24 cellular contexts compared by ENCODE assay signal in genomic region chr9:101037433-101037832, GRCh38. TPM values are rescaled to one million over a fixed set of nuclear protein-coding genes. Genes with fewer than 3 reads are reported as not detected.
"Had no signal": no experiment of that assay in that cellular context is flagged by ENCODE, and none has a peak within 500 bp of the region (broad histone marks: within the 10 kb centered on the region; RNA-seq: fewer than 3 reads in every experiment).

No MANE protein-coding gene starts in this region.

- H3K27ac ChIP-seq: SK-N-MC had no signal

- H3K4me3 ChIP-seq: MG63, SK-N-MC had no signal

- H3K27me3 ChIP-seq: MG63 had no signal

- ATAC-seq: activated CD4-positive, CD25-positive, alpha-beta regulatory T cell treated with anti-CD3 and anti-CD28 coated beads, Interleukin-2, amount 50 U/mL, for 24 hours; activated CD8-positive, alpha-beta T cell treated with anti-CD3 and anti-CD28 coated beads for 36 hours; activated T-cell treated with anti-CD3 and anti-CD28 coated beads, Interleukin-2, amount 50 U/mL, for 72 hours; T-cell had no signal

- H3K9me3 ChIP-seq: MG63 had no signal

- DNase-seq: activated CD4-positive, alpha-beta T cell treated with anti-CD3 and anti-CD28 coated beads for 4 hours; activated CD8-positive, alpha-beta memory T cell treated with anti-CD3 and anti-CD28 coated beads, Interleukin-2, amount 50 U/mL, for 4 hours; activated CD8-positive, alpha-beta T cell treated with anti-CD3 and anti-CD28 coated beads for 36 hours; activated gamma-delta T cell treated with Interleukin-2 at 50 U/mL for 16 hours; activated naive CD4-positive, alpha-beta T cell treated with anti-CD3 and anti-CD28 coated beads, Interleukin-2, amount 10 ng/mL, durations not matched to agents 7 days and 5 days; activated naive CD8-positive, alpha-beta T cell treated with anti-CD3 and anti-CD28 coated beads for 36 hours; activated T-cell treated with anti-CD3 and anti-CD28 coated beads, Interleukin-2, amount 50 U/mL, for 72 hours; MG63; MV-4-11; NCI-H1105 treated with DMSO at 0.1 percent for 48 hours; NCI-H1436 treated with DMSO at 0.1 percent for 48 hours; NCI-H1930; NCI-H2107; NCI-H510A treated with DMSO at 0.1 percent for 48 hours; NCI-H69; T-cell; T-helper 2 cell; T1000 had no signal

- H3K36me3 ChIP-seq: MG63 had no signal

RNA-seq across cellular contexts. Expression of gene PLPPR1, which starts 8.9 kb away (rescaled TPM):
- total RNA-seq: activated CD8-positive, alpha-beta T cell treated with anti-CD3 and anti-CD28 coated beads for 36 hours; activated naive CD8-positive, alpha-beta T cell treated with anti-CD3 and anti-CD28 coated beads for 36 hours; activated T-cell treated with anti-CD3 and anti-CD28 coated beads, Interleukin-2, amount 50 U/mL, for 72 hours; activated T-helper 2 cell treated with anti-CD3 and anti-CD28 coated beads, Interferon-gamma antibody, Interleukin-2, Interleukin-4, amounts not matched to agents 10 μg/mL and 5 μg/mL and 100 μg/mL, durations not matched to agents 14 hours and 24 hours and 36 hours; cardiac septum; OCI-LY7; RPMI7951; T-cell had no signal
